ENCODE assay signal across 2 cellular contexts in the genomic region with DNA sequence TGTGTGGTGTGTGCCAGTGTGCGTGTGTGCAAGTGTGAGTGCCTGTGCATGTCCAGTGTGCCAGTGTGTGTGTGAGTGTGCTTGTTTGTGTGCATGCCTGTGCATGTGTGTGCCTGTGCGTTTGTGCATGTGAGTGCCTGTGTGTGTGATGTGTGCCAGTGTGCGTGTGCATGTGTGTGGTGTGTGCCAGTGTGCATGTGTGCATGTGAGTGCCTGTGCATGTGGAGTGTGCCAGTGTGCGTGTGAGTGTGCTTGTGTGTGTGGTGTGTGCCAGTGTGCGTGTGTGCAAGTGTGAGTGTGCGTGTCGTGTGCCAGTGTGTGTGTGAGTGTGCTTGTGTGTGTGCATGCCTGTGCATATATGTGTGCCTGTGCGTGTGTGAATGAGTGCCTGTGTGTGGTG.
TF ChIP-seq lines count a peak whose summit lies in the region.

No MANE protein-coding gene starts in this region.

TF ChIP-seq in HEK293, 187 proteins besides CTCF, POLR2A, EP300 and RAD21:
- TF ChIP-seq, protein P1, sequence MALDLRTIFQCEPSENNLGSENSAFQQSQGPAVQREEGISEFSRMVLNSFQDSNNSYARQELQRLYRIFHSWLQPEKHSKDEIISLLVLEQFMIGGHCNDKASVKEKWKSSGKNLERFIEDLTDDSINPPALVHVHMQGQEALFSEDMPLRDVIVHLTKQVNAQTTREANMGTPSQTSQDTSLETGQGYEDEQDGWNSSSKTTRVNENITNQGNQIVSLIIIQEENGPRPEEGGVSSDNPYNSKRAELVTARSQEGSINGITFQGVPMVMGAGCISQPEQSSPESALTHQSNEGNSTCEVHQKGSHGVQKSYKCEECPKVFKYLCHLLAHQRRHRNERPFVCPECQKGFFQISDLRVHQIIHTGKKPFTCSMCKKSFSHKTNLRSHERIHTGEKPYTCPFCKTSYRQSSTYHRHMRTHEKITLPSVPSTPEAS (tag by site-specific recombination; IDR thresholded peaks at IDR 0.05) = peak; percentile 89
- TF ChIP-seq ZNF157 (tag by site-specific recombination; IDR thresholded peaks at IDR 0.05) (no peak), ZNF76 (tag by site-specific recombination; IDR thresholded peaks at IDR 0.05; ENCODE audit: borderline replicate concordance, low read depth) (no peak), ZBTB48 (tag by site-specific recombination; IDR thresholded peaks at IDR 0.05) (no peak), ZNF366 (tag by site-specific recombination; conservative IDR thresholded peaks at IDR 0.05) (no peak), ZNF629 (tag by site-specific recombination; IDR thresholded peaks at IDR 0.05) (no peak)
- TF ChIP-seq, protein P2, sequence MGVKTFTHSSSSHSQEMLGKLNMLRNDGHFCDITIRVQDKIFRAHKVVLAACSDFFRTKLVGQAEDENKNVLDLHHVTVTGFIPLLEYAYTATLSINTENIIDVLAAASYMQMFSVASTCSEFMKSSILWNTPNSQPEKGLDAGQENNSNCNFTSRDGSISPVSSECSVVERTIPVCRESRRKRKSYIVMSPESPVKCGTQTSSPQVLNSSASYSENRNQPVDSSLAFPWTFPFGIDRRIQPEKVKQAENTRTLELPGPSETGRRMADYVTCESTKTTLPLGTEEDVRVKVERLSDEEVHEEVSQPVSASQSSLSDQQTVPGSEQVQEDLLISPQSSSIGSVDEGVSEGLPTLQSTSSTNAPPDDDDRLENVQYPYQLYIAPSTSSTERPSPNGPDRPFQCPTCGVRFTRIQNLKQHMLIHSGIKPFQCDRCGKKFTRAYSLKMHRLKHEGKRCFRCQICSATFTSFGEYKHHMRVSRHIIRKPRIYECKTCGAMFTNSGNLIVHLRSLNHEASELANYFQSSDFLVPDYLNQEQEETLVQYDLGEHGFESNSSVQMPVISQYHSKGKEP (tag by site-specific recombination; IDR thresholded peaks at IDR 0.05) = no peak

TF ChIP-seq in H1, 55 proteins besides CTCF, POLR2A, EP300 and RAD21:
- no peak for TF ChIP-seq NANOG (IDR thresholded peaks at IDR 0.05; ENCODE audit: insufficient read depth, low read depth, low read length, poor library complexity, severe bottlenecking)
- no peak for TF ChIP-seq HDAC2 (IDR thresholded peaks at IDR 0.05; ENCODE audit: borderline replicate concordance in 1 of 2, low read depth in 2 of 2, low read length in 2 of 2)
- no peak for TF ChIP-seq JUND (IDR thresholded peaks at IDR 0.05; ENCODE audit: low read length)
- TF ChIP-seq CEBPB (IDR thresholded peaks at IDR 0.05; ENCODE audit: low read depth, low read length) = no peak
- no peak for TF ChIP-seq ASH2L (IDR thresholded peaks at IDR 0.05; ENCODE audit: low read length)
- no peak for TF ChIP-seq SAP30 (IDR thresholded peaks at IDR 0.05; ENCODE audit: insufficient read depth, insufficient replicate concordance, low read length)
- TF ChIP-seq KDM4A (IDR thresholded peaks at IDR 0.05; ENCODE audit: low read depth, low read length, severe bottlenecking) = no peak
- no peak for TF ChIP-seq FOSL1 (IDR thresholded peaks at IDR 0.05; ENCODE audit: insufficient read depth, low read depth, low read length)
- TF ChIP-seq, protein P3, sequence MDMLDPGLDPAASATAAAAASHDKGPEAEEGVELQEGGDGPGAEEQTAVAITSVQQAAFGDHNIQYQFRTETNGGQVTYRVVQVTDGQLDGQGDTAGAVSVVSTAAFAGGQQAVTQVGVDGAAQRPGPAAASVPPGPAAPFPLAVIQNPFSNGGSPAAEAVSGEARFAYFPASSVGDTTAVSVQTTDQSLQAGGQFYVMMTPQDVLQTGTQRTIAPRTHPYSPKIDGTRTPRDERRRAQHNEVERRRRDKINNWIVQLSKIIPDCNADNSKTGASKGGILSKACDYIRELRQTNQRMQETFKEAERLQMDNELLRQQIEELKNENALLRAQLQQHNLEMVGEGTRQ (IDR thresholded peaks at IDR 0.05; ENCODE audit: low read length) = no peak
- no peak for TF ChIP-seq SP4 (IDR thresholded peaks at IDR 0.05; ENCODE audit: low read length)
- TF ChIP-seq, protein P4, sequence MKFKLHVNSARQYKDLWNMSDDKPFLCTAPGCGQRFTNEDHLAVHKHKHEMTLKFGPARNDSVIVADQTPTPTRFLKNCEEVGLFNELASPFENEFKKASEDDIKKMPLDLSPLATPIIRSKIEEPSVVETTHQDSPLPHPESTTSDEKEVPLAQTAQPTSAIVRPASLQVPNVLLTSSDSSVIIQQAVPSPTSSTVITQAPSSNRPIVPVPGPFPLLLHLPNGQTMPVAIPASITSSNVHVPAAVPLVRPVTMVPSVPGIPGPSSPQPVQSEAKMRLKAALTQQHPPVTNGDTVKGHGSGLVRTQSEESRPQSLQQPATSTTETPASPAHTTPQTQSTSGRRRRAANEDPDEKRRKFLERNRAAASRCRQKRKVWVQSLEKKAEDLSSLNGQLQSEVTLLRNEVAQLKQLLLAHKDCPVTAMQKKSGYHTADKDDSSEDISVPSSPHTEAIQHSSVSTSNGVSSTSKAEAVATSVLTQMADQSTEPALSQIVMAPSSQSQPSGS (IDR thresholded peaks at IDR 0.05; ENCODE audit: low read length) = no peak
- no peak for TF ChIP-seq RBBP5 (IDR thresholded peaks at IDR 0.05; ENCODE audit: borderline replicate concordance, low read depth, low read length)
- TF ChIP-seq RXRA (IDR thresholded peaks at IDR 0.05; ENCODE audit: insufficient read depth, low read depth, low read length) = no peak
- TF ChIP-seq POLR2AphosphoS5 (IDR thresholded peaks at IDR 0.05; ENCODE audit: low read depth, low read length) = no peak
- TF ChIP-seq SIRT6 (IDR thresholded peaks at IDR 0.05; ENCODE audit: low read length) = no peak
- no peak for TF ChIP-seq CBX5 (IDR thresholded peaks at IDR 0.05; ENCODE audit: low read depth, low read length)
- TF ChIP-seq GTF2F1 (IDR thresholded peaks at IDR 0.05; ENCODE audit: borderline replicate concordance, low read depth, low read length) = no peak
- no peak for TF ChIP-seq SP1 (IDR thresholded peaks at IDR 0.05; ENCODE audit: low read depth, low read length)
- TF ChIP-seq PHF8 (conservative IDR thresholded peaks at IDR 0.05; ENCODE audit: low read depth, low read length) = no peak
